ENCODE assay signal across 8 cellular contexts in genomic region chr12:20950248-20950647, GRCh38.
DNase-seq lines count a peak whose midpoint lies in the region; ATAC-seq and TF ChIP-seq lines count a peak whose summit lies in the region.

No MANE protein-coding gene starts in this region.

- H3K9me3 ChIP-seq in DOHH2 (ENCODE audit: control insufficient read depth, insufficient read depth, low read length) = no peaks in the 10 kb centered on the region
- H3K9me3 ChIP-seq in WERI-Rb-1 (ENCODE audit: severe bottlenecking) = no peaks in the 10 kb centered on the region

- H3K4me3 ChIP-seq in DOHH2 (ENCODE audit: low read length) (no peak overlapping the region), WERI-Rb-1 (ENCODE audit: low read depth, low read length) (no peak overlapping the region)

- TF ChIP-seq CTCF in DOHH2 (IDR thresholded peaks at IDR 0.05; ENCODE audit: low read depth, low read length, poor library complexity, severe bottlenecking) (peak; percentile 66), WERI-Rb-1 (IDR thresholded peaks at IDR 0.05; ENCODE audit: low read depth, low read length) (0 out of 2 replicates have a peak, but pooled peaks have one; percentile 5), mesothelial cell of epicardium (IDR thresholded peaks at IDR 0.05; ENCODE audit: unreplicated experiment) (peak; percentile 23)

- H3K4me1 ChIP-seq in DOHH2 (ENCODE audit: control insufficient read depth, low read length) = no peaks in the 10 kb centered on the region

- H3F3A ChIP-seq in DOHH2 (ENCODE audit: control insufficient read depth, insufficient read depth) = no peaks in the 10 kb centered on the region

- in situ Hi-C loops in KBM-7 (cut with MboI; ENCODE audit: low pct_unique_long_range_greater_than_20kb, low sequenced_read_pairs) = no loop called here

- H3K27ac Mint-ChIP-seq in mesothelial cell of epicardium = no peak overlapping the region
- no peak overlapping the region for H3K27ac Mint-ChIP-seq in stimulated activated memory B cell treated with anti-CD40 and anti-IgM and Interleukin-4, amounts not matched to agents 10 μg/mL and 1 μg/mL and 100 μg/mL, for 72 hours

- no peaks in the 10 kb centered on the region for H3K79me2 ChIP-seq in DOHH2 (ENCODE audit: control insufficient read depth, low read length)

- peaks cover 10% of the 10 kb centered on the region for H3K9me3 Mint-ChIP-seq in mesothelial cell of epicardium
- no peaks in the 10 kb centered on the region for H3K9me3 Mint-ChIP-seq in stimulated activated memory B cell treated with anti-CD40 and anti-IgM and Interleukin-4, amounts not matched to agents 10 μg/mL and 1 μg/mL and 100 μg/mL, for 72 hours

- no peaks in the 10 kb centered on the region for H4K20me1 ChIP-seq in DOHH2 (ENCODE audit: control insufficient read depth, insufficient read depth, low read depth, low read length)

- peak; percentile 67 for ATAC-seq in GM21423 (IDR thresholded peaks at IDR 0.05; ENCODE audit: unreplicated experiment)
- no peak for ATAC-seq in stimulated activated memory B cell treated with anti-CD40 and anti-IgM and Interleukin-4, amounts not matched to agents 10 μg/mL and 1 μg/mL and 100 μg/mL, for 72 hours

- H3K9me2 ChIP-seq in DOHH2 (replicated peaks; ENCODE audit: control insufficient read depth, low read length) = no peaks in the 10 kb centered on the region

- no peaks in the 10 kb centered on the region for H3K4me1 Mint-ChIP-seq in mesothelial cell of epicardium
- H3K4me1 Mint-ChIP-seq in stimulated activated memory B cell treated with anti-CD40 and anti-IgM and Interleukin-4, amounts not matched to agents 10 μg/mL and 1 μg/mL and 100 μg/mL, for 72 hours = no peaks in the 10 kb centered on the region

- H3K36me3 ChIP-seq in DOHH2 (ENCODE audit: control insufficient read depth, low read length) = no peaks in the 10 kb centered on the region
- H3K36me3 ChIP-seq in WERI-Rb-1 = no peaks in the 10 kb centered on the region

- no peaks in the 10 kb centered on the region for H3K36me3 Mint-ChIP-seq in mesothelial cell of epicardium
- no peaks in the 10 kb centered on the region for H3K36me3 Mint-ChIP-seq in stimulated activated memory B cell treated with anti-CD40 and anti-IgM and Interleukin-4, amounts not matched to agents 10 μg/mL and 1 μg/mL and 100 μg/mL, for 72 hours

- no peaks in the 10 kb centered on the region for H3K27me3 ChIP-seq in DOHH2 (ENCODE audit: control insufficient read depth, low read length)
- no peaks in the 10 kb centered on the region for H3K27me3 ChIP-seq in WERI-Rb-1 (ENCODE audit: insufficient read depth, low read depth, severe bottlenecking)

- H3K27ac ChIP-seq in DOHH2 (ENCODE audit: low read depth, low read length) (no peak overlapping the region), WERI-Rb-1 (no peak overlapping the region), caudate nucleus (ENCODE audit: low read depth, low read length) (no peak overlapping the region)

- H3K4me2 ChIP-seq in DOHH2 (ENCODE audit: low read length) = no peak overlapping the region

- no peak overlapping the region for H3K4me3 Mint-ChIP-seq in mesothelial cell of epicardium
- H3K4me3 Mint-ChIP-seq in stimulated activated memory B cell treated with anti-CD40 and anti-IgM and Interleukin-4, amounts not matched to agents 10 μg/mL and 1 μg/mL and 100 μg/mL, for 72 hours = no peak overlapping the region

- DNase-seq in KBM-7 (peak; percentile 48), WERI-Rb-1 (no peak), mesothelial cell of epicardium (ENCODE audit: low spot score in 2 of 2, unreplicated experiment in 2 of 2) (no peak), DMS79 (lab: John Stamatoyannopoulos, UW) (no peak), caudate nucleus (lab: John Stamatoyannopoulos, UW) (no peak)

- H3K27me3 Mint-ChIP-seq in mesothelial cell of epicardium (ENCODE audit: low read depth) = peaks cover 3% of the 10 kb centered on the region
- no peaks in the 10 kb centered on the region for H3K27me3 Mint-ChIP-seq in stimulated activated memory B cell treated with anti-CD40 and anti-IgM and Interleukin-4, amounts not matched to agents 10 μg/mL and 1 μg/mL and 100 μg/mL, for 72 hours

Comparison
In these comparisons a context has a peak if more than half of its experiments do, and no peak if none do; other contexts are left out.
1. CTCF ChIP-seq: peak in every context shown above with its lines; median percentile 66 in DOHH2; 23 in mesothelial cell of epicardium; 5 in WERI-Rb-1.